ENCODE assay signal across 17 cellular contexts in the genomic region with DNA sequence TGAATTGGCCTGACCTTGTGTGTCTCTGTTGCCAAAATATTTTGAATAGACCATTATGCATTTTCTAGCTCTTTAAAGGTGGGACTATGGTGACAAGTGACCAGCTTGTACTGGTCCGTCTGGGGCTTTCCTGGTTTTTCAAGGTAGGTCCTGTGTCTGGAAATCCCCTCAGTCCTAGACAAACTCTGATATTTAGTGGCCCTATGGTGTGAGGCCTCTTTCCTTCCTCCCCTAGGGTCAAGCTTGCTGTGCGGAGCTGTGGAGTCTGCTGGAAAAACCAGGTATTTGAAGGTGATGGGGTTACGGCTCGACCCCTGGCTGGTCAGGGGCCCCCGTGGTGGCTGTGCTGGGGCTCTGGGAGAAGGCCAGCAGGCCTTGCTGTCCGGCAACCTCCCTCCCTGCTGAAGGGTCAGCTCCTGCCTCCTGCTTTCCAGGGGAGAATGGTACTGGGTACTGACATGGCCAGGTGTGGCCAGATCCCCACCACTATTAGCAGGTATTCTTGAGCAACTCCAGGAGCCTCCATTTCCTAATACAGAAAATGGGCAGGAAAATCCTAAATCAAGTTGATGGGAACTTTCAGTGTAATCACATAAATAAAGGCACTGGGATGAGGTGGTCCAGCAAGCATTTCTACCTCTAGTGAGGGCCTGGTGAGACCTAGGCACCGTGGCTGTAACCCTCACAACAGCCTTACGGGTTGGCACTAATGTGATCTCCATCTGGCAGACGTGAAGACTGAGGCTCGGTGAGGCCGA.
DNase-seq lines count a peak whose midpoint lies in the region; ATAC-seq, FAIRE-seq and TF ChIP-seq lines count a peak whose summit lies in the region.
"Had no signal": no experiment of that assay in that cellular context is flagged by ENCODE, and none has a peak within 500 bp of the region (broad histone marks: within the 10 kb centered on the region; RNA-seq: fewer than 3 reads in every experiment).

No MANE protein-coding gene starts in this region.

- no peak for TF ChIP-seq CTCF in HepG2 (CRISPR knock-in tag; IDR thresholded peaks at IDR 0.05)
- no peak for TF ChIP-seq CTCF in spleen (IDR thresholded peaks at IDR 0.05 in 8 of 11, conservative IDR thresholded peaks at IDR 0.05 in 3 of 11)
- TF ChIP-seq CTCF in MM.1S (IDR thresholded peaks at IDR 0.05; ENCODE audit: low read length): no peak

- no peak for TF ChIP-seq EP300 in HepG2 (IDR thresholded peaks at IDR 0.05; ENCODE audit: low read depth in 2 of 2, low read length in 2 of 2)
- no peak for TF ChIP-seq EP300 in HepG2 (CRISPR knock-in tag; IDR thresholded peaks at IDR 0.05; ENCODE audit: borderline replicate concordance)

- no peaks in the 10 kb centered on the region for H3K9me2 ChIP-seq in MM.1S (replicated peaks; ENCODE audit: insufficient read depth, low read length)

- CTCF ChIA-PET in HepG2 (lab: Yijun Ruan, JAX; ENCODE audit: low intra/inter-chr PET ratio, low total read pairs): no interaction called here

- H3K27me3 ChIP-seq in HepG2 (ENCODE audit: control insufficient read depth in 1 of 2, insufficient read depth in 2 of 2, low read length in 2 of 2) (peaks cover 3 to 13% of the 10 kb centered on the region in 2 experiments; a peak in 3 of 5 replicates), spleen (replicated peaks in 1 of 7) (no peaks in the 10 kb centered on the region), MM.1S (replicated peaks; ENCODE audit: insufficient read depth, low read length) (no peaks in the 10 kb centered on the region)

- H3K4me2 ChIP-seq in HepG2 (ENCODE audit: low read depth, low read length): no peak overlapping the region
- H3K4me2 ChIP-seq in MM.1S (ENCODE audit: low read depth, low read length): no peak overlapping the region

- H3K4me1 ChIP-seq in HepG2 (ENCODE audit: insufficient read depth, low read length) (peaks cover 2% of the 10 kb centered on the region; the same call in 1 of the 2 replicates), spleen (peaks cover 4 to 39% (median 14%) of the 10 kb centered on the region in 6 donors), MM.1S (ENCODE audit: low read length) (no peaks in the 10 kb centered on the region)

- peak; percentile 4 for DNase-seq in 8988T
- no peak for DNase-seq in HepG2 (ENCODE audit: low spot score)
- peak; percentile 48 for DNase-seq in spleen
- DNase-seq in MM.1S: no peak
- no peak for DNase-seq in kidney glomerular epithelial cell (lab: John Stamatoyannopoulos, UW)
- DNase-seq: ACHN; CD4-positive, alpha-beta memory T cell; DMS79 treated with DMSO at 0.1 percent for 48 hours; H7; NCI-H187 treated with DMSO at 0.1 percent for 48 hours; NCI-H2171; NCI-H82 had no signal

- intact Hi-C loops in HepG2 (cut with micrococcal nuclease; ENCODE audit: unreplicated experiment) (no loop called here), spleen (cut with DNase I; ENCODE audit: low total_unique reads) (no loop called here)

- H3K27ac ChIP-seq in HepG2 (ENCODE audit: extremely low read length, insufficient read depth, low read length): no peak overlapping the region
- no peak overlapping the region for H3K27ac ChIP-seq in spleen
- no peak overlapping the region for H3K27ac ChIP-seq in MM.1S (ENCODE audit: low read length)

- H3K79me2 ChIP-seq in HepG2 (ENCODE audit: insufficient read depth, low read length) (no peaks in the 10 kb centered on the region), MM.1S (ENCODE audit: low read length) (no peaks in the 10 kb centered on the region)

- H2AFZ ChIP-seq in HepG2 (ENCODE audit: low read length) (no peak overlapping the region), MM.1S (ENCODE audit: low read length) (no peak overlapping the region)

- in situ Hi-C loops in HepG2 (cut with HindIII; ENCODE audit: extremely low pct_ligation_motif_present, low pct_unique_long_range_greater_than_20kb): no loop called here

- no peak for FAIRE-seq in HepG2 (lab: Jason Lieb, UNC)
- FAIRE-seq: D721Med, G401.6 had no signal

- no peaks in the 10 kb centered on the region for H3K36me3 ChIP-seq in HepG2 (replicated peaks in 1 of 2; ENCODE audit: control insufficient read depth in 1 of 2, insufficient read depth in 2 of 2, low read length in 2 of 2)
- H3K36me3 ChIP-seq in spleen: no peaks in the 10 kb centered on the region
- H3K36me3 ChIP-seq in MM.1S (replicated peaks; ENCODE audit: insufficient read depth, low read length): no peaks in the 10 kb centered on the region

- POLR2A ChIA-PET in HepG2 (lab: Yijun Ruan, JAX): no interaction called here

- TF ChIP-seq RAD21 in HepG2 (CRISPR knock-in tag; IDR thresholded peaks at IDR 0.05): no peak

- H3K9me3 ChIP-seq in HepG2 (ENCODE audit: low read length) (no peaks in the 10 kb centered on the region), spleen (no peaks in the 10 kb centered on the region), MM.1S (replicated peaks; ENCODE audit: insufficient read depth, low read length) (no peaks in the 10 kb centered on the region)

- no peaks in the 10 kb centered on the region for H4K20me1 ChIP-seq in HepG2 (ENCODE audit: insufficient read depth, low read length)
- no peaks in the 10 kb centered on the region for H4K20me1 ChIP-seq in MM.1S (ENCODE audit: insufficient read depth, low read length)

- ATAC-seq in GM19463 (IDR thresholded peaks at IDR 0.05; ENCODE audit: unreplicated experiment): peak; percentile 61
- ATAC-seq in HepG2: no peak
- ATAC-seq in HG03469 (IDR thresholded peaks at IDR 0.05; ENCODE audit: unreplicated experiment): no peak
- ATAC-seq in GM18907 (IDR thresholded peaks at IDR 0.05; ENCODE audit: unreplicated experiment): no peak

- no TSS peak for BruUV-seq in HepG2 (replicated peaks; lab: Mats Ljungman, UMichigan)

- H3K9ac ChIP-seq in HepG2 (ENCODE audit: insufficient read depth, low read depth, low read length): no peak overlapping the region
- no peak overlapping the region for H3K9ac ChIP-seq in MM.1S (ENCODE audit: low read length)

- WGBS in HepG2 (ENCODE audit: low lambda C conversion rate): 38% methylated on average over 10 of the region's 11 CpGs
- WGBS in spleen, 5 donors: 82 to 90% (median 86%) methylated on average over 11 of the region's 11 CpGs

- no peaks in the 10 kb centered on the region for H3F3A ChIP-seq in MM.1S (ENCODE audit: insufficient read depth, low read length)

- H3K4me3 ChIP-seq in HepG2 (replicated peaks in 1 of 3; ENCODE audit: insufficient read depth in 1 of 3, low read depth in 2 of 3, low read length in 3 of 3) (no peak overlapping the region), spleen (no peak overlapping the region), MM.1S (ENCODE audit: low read length) (no peak overlapping the region)

- TF ChIP-seq POLR2A in HepG2 (IDR thresholded peaks at IDR 0.05; ENCODE audit: insufficient read depth in 1 of 2, low read depth in 2 of 2, low read length in 2 of 2) (no peak), spleen (IDR thresholded peaks at IDR 0.05) (no peak)

TF ChIP-seq in HepG2, 621 proteins besides CTCF, POLR2A, EP300 and RAD21:
- TF ChIP-seq ZNF629 (CRISPR knock-in tag; conservative IDR thresholded peaks at IDR 0.05) (peak; percentile 68), PAF1 (CRISPR knock-in tag; IDR thresholded peaks at IDR 0.05) (no peak), ATF7-NPFF (CRISPR knock-in tag; IDR thresholded peaks at IDR 0.05; ENCODE audit: low read depth) (no peak), ZNF766 (CRISPR knock-in tag; IDR thresholded peaks at IDR 0.05; ENCODE audit: borderline replicate concordance) (no peak)

Comparison
In these comparisons a context has a peak if more than half of its experiments do, and no peak if none do; other contexts are left out.
1. DNase-seq: peak in 8988T (single experiment) and spleen (single experiment); none in HepG2 (single experiment), MM.1S (single experiment) and kidney glomerular epithelial cell (single experiment).